8 cellular contexts compared by ENCODE assay signal in genomic region chr3:195106418-195106906, GRCh38.
DNase-seq lines count a peak whose midpoint lies in the region; ATAC-seq and TF ChIP-seq lines count a peak whose summit lies in the region.

No MANE protein-coding gene starts in this region.

- no peaks in the 10 kb centered on the region for H3K36me3 ChIP-seq in BLaER1 treated with 17β-estradiol and CSF1 and Interleukin-3, amounts not matched to agents 10 nM and 100 nM

- peak overlapping the region in 9 of 11 experiments; percentile 0 to 61 (median 48); a peak in 14 of 22 replicates for H3K9ac ChIP-seq in BLaER1 treated with 17β-estradiol and CSF1 and Interleukin-3, amounts not matched to agents 10 nM and 100 nM

- ATAC-seq in GM19455 (IDR thresholded peaks at IDR 0.05; ENCODE audit: unreplicated experiment): peak; percentile 85

- H4K20me1 ChIP-seq in BLaER1 treated with 17β-estradiol and CSF1 and Interleukin-3, amounts not matched to agents 10 nM and 100 nM: no peaks in the 10 kb centered on the region

- H3K27me3 ChIP-seq in BLaER1 treated with 17β-estradiol and CSF1 and Interleukin-3, amounts not matched to agents 10 nM and 100 nM: no peaks in the 10 kb centered on the region

- intact Hi-C loops in cardiac septum (cut with DNase I): loop anchor here (2.0 to 10.0 kb wide), 3 partner anchors 104 to 424 kb away; no protein-coding TSS in a partner anchor

- peaks cover 40 to 70% (median 60%) of the 10 kb centered on the region in 10 experiments for H3K4me1 ChIP-seq in BLaER1 treated with 17β-estradiol and CSF1 and Interleukin-3, amounts not matched to agents 10 nM and 100 nM

- DNase-seq in Kasumi-1 (lab: John Stamatoyannopoulos, UW) (peak; percentile 46 to 54), SW480 (ENCODE audit: low spot score) (peak; percentile 43), cardiac septum (ENCODE audit: low spot score) (peak; percentile 90), retinal pigment epithelial cell (ENCODE audit: low read depth) (no peak), OCI-M2 (lab: John Stamatoyannopoulos, UW; ENCODE audit: unreplicated experiment) (no peak)
- peak; percentile 33 for DNase-seq in activated naive CD8-positive, alpha-beta T cell treated with anti-CD3 and anti-CD28 coated beads, Interleukin-2, amount 50 U/mL, for 16 hours (ENCODE audit: low read depth, low spot score)

- H3K27ac ChIP-seq in BLaER1 treated with 17β-estradiol and CSF1 and Interleukin-3, amounts not matched to agents 10 nM and 100 nM: peak overlapping the region in 8 of 11 experiments; percentile 45 to 91 (median 58); a peak in 15 of 22 replicates

- TF ChIP-seq CTCF in retinal pigment epithelial cell (conservative IDR thresholded peaks at IDR 0.05; ENCODE audit: low read depth, low read length): peak; percentile 85

- peak overlapping the region; percentile 56 to 84 (median 75) for H3K4me2 ChIP-seq in BLaER1 treated with 17β-estradiol and CSF1 and Interleukin-3, amounts not matched to agents 10 nM and 100 nM

- H3K4me3 ChIP-seq in BLaER1 treated with 17β-estradiol and CSF1 and Interleukin-3, amounts not matched to agents 10 nM and 100 nM: peak overlapping the region in 4 of 10 experiments; percentile 15 to 44 (median 36); a peak in 3 of 20 replicates
- H3K4me3 ChIP-seq in retinal pigment epithelial cell (ENCODE audit: low read length): peak overlapping the region; percentile 23

- peaks cover 0 to 10% (median 0%) of the 10 kb centered on the region in 11 experiments; a peak in 2 of 22 replicates for H3K9me3 ChIP-seq in BLaER1 treated with 17β-estradiol and CSF1 and Interleukin-3, amounts not matched to agents 10 nM and 100 nM (replicated peaks in 1 of 11)

Comparison
In these comparisons a context has a peak if more than half of its experiments do, and no peak if none do; other contexts are left out.
1. DNase-seq: peak in Kasumi-1 (2 of 2), SW480 (single experiment), activated naive CD8-positive, alpha-beta T cell treated with anti-CD3 and anti-CD28 coated beads, Interleukin-2, amount 50 U/mL, for 16 hours (single experiment) and cardiac septum (single experiment); none in retinal pigment epithelial cell (single experiment) and OCI-M2 (single experiment).